In the genomic region with DNA sequence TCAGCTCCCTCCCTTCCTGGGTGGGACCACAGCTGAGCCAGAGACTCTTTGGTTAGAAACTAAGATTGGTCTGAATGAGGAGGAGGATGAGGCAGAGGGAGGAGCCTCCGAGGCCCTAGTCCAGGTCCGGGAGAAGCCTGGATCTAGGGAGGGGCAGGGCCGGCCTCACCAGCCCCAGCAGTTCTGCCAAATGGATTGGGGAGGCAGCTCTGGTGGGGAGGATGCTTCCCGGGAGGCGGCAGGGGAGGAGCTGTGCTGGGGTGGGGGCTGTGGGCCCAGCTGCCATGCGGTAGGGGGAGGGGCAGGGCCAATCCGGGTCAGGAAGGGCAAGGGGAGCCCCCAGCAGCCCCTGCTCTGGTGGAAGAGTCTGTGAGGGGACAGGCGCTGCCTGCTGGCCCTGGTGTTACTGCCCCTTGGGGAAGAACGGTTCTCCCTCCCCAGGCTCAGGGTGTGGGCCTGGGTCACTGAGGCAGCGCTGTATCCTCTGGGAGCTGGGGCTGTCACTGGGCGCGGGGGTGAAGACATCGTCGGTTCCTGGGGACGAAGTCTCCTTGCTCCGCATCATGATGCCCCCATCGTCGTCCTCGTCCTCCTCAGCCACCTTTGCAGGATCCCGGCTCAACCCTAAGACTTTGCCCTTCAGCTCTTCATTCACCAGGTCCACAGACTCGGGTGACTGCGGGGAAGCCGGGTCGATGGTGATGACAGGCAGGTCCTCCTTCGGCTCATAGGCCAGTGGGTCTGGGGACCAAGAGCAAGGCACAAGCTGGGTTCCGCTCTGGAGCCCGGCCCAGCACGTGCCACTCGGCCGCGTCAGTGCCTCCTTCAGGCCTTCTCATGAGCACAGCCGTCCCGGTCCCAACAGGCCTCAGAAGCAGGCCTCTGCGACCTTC, we compare ENCODE assay signal across 9 cellular contexts. TPM values are rescaled to one million over a fixed set of nuclear protein-coding genes. Genes with fewer than 3 reads are reported as not detected.
DNase-seq lines count a peak whose midpoint lies in the region; ATAC-seq and TF ChIP-seq lines count a peak whose summit lies in the region.
"Had no signal": no experiment of that assay in that cellular context is flagged by ENCODE, and none has a peak within 500 bp of the region (broad histone marks: within the 10 kb centered on the region; RNA-seq: fewer than 3 reads in every experiment).

No MANE protein-coding gene starts in this region.

- intact Hi-C loops in activated CD4-positive, alpha-beta memory T cell treated with anti-CD3 and anti-CD28 coated beads for 36 hours (cut with micrococcal nuclease): loop anchor here (10.0 kb wide), 1 partner anchor 295 kb away; the partner anchor contains the start of gene GPR3

- POLR2A ChIA-PET in activated CD4-positive, alpha-beta memory T cell treated with anti-CD3 and anti-CD28 coated beads for 36 hours (lab: Charles Lee): interaction anchor here (2.7 kb wide), 1 partner anchor 56 kb away, joined by 5 read pairs; no protein-coding TSS in a partner anchor
- POLR2A ChIA-PET in activated CD4-positive, alpha-beta memory T cell treated with anti-CD3 and anti-CD28 coated beads, Interleukin-2, amount 10 ng/mL, durations not matched to agents 7 days and 5 days (lab: Charles Lee): interaction anchor here (1.5 kb wide), 1 partner anchor 55 kb away, joined by 5 read pairs; the partner anchor contains the start of gene SLC9A1

- in situ Hi-C loops in brain microvascular endothelial cell (cut with HindIII; ENCODE audit: low pct_ligation_motif_present, low sequenced_read_pairs): no loop called here

- H3K9me3 ChIP-seq in lung (ENCODE audit: control insufficient read depth in 2 of 2, insufficient read depth in 1 of 2, low read length in 1 of 2) (no peaks in the 10 kb centered on the region), upper lobe of left lung (no peaks in the 10 kb centered on the region)

- 83 to 90% methylated on average over 32 to 34 of the region's 34 CpGs for WGBS in lung, 2 donors
- 83 to 84% methylated on average over 24 to 32 of the region's 34 CpGs for WGBS in upper lobe of left lung, 2 donors

- CTCF ChIA-PET in activated CD4-positive, alpha-beta memory T cell treated with anti-CD3 and anti-CD28 coated beads for 36 hours (lab: Charles Lee): interaction anchor here (0.9 to 14.6 kb wide), 13 partner anchors 12 to 201 kb away, joined by 3 to 366 read pairs (median 4); partner anchors contain the start of genes SLC9A1 and WDTC1
- CTCF ChIA-PET in activated CD4-positive, alpha-beta memory T cell treated with anti-CD3 and anti-CD28 coated beads, Interleukin-2, amount 10 ng/mL, durations not matched to agents 7 days and 5 days (lab: Charles Lee): interaction anchor here (0.6 to 17.0 kb wide), 11 partner anchors 11 to 196 kb away, joined by 3 to 284 read pairs (median 3); no protein-coding TSS in a partner anchor

- H3K36me3 Mint-ChIP-seq in activated CD4-positive, alpha-beta memory T cell treated with anti-CD3 and anti-CD28 coated beads for 36 hours: peaks cover 8% of the 10 kb centered on the region
- peaks cover 13% of the 10 kb centered on the region for H3K36me3 Mint-ChIP-seq in activated CD4-positive, alpha-beta memory T cell treated with anti-CD3 and anti-CD28 coated beads, Interleukin-2, amount 10 ng/mL, durations not matched to agents 7 days and 5 days (ENCODE audit: low read depth)

- peaks cover 8% of the 10 kb centered on the region for H3K4me1 Mint-ChIP-seq in activated CD4-positive, alpha-beta memory T cell treated with anti-CD3 and anti-CD28 coated beads for 36 hours (ENCODE audit: low read depth)
- H3K4me1 Mint-ChIP-seq in activated CD4-positive, alpha-beta memory T cell treated with anti-CD3 and anti-CD28 coated beads, Interleukin-2, amount 10 ng/mL, durations not matched to agents 7 days and 5 days: peaks cover 12% of the 10 kb centered on the region

- H3K4me3 ChIP-seq in brain microvascular endothelial cell (ENCODE audit: low read depth, low read length) (no peak overlapping the region), lung (no peak overlapping the region), upper lobe of left lung (no peak overlapping the region)

- TF ChIP-seq POLR2A in upper lobe of left lung (IDR thresholded peaks at IDR 0.05): no peak

- H3K4me3 Mint-ChIP-seq in activated CD4-positive, alpha-beta memory T cell treated with anti-CD3 and anti-CD28 coated beads for 36 hours: no peak overlapping the region
- no peak overlapping the region for H3K4me3 Mint-ChIP-seq in activated CD4-positive, alpha-beta memory T cell treated with anti-CD3 and anti-CD28 coated beads, Interleukin-2, amount 10 ng/mL, durations not matched to agents 7 days and 5 days
- H3K4me3 Mint-ChIP-seq: CD4-positive, alpha-beta memory T cell had no signal

- H3K27me3 Mint-ChIP-seq in activated CD4-positive, alpha-beta memory T cell treated with anti-CD3 and anti-CD28 coated beads for 36 hours: no peaks in the 10 kb centered on the region
- H3K27me3 Mint-ChIP-seq in activated CD4-positive, alpha-beta memory T cell treated with anti-CD3 and anti-CD28 coated beads, Interleukin-2, amount 10 ng/mL, durations not matched to agents 7 days and 5 days: no peaks in the 10 kb centered on the region
- H3K27me3 Mint-ChIP-seq: CD4-positive, alpha-beta memory T cell had no signal

- no peak for ATAC-seq in lung (ENCODE audit: insufficient read depth, low FRiP score)
- ATAC-seq in upper lobe of left lung (ENCODE audit: low FRiP score in 2 of 2): peak; percentile 16 to 66
- ATAC-seq in HG03139 (IDR thresholded peaks at IDR 0.05; ENCODE audit: unreplicated experiment): no peak

- H3K36me3 ChIP-seq in brain microvascular endothelial cell (replicated peaks): no peaks in the 10 kb centered on the region
- peaks cover 0 to 33% of the 10 kb centered on the region in 2 donors for H3K36me3 ChIP-seq in lung (ENCODE audit: control insufficient read depth in 2 of 2, insufficient read depth in 2 of 2, low read length in 2 of 2)
- H3K36me3 ChIP-seq in upper lobe of left lung: peaks cover 0 to 33% (median 22%) of the 10 kb centered on the region in 4 donors

- TF ChIP-seq CTCF in brain microvascular endothelial cell (IDR thresholded peaks at IDR 0.05; ENCODE audit: low read depth, low read length, missing control alignments) (no peak), lung (IDR thresholded peaks at IDR 0.05; ENCODE audit: control extremely low read depth, extremely low read depth) (no peak), upper lobe of left lung (IDR thresholded peaks at IDR 0.05) (no peak)

- no peaks in the 10 kb centered on the region for H3K9me3 Mint-ChIP-seq in activated CD4-positive, alpha-beta memory T cell treated with anti-CD3 and anti-CD28 coated beads for 36 hours
- H3K9me3 Mint-ChIP-seq in activated CD4-positive, alpha-beta memory T cell treated with anti-CD3 and anti-CD28 coated beads, Interleukin-2, amount 10 ng/mL, durations not matched to agents 7 days and 5 days: no peaks in the 10 kb centered on the region
- H3K9me3 Mint-ChIP-seq: CD4-positive, alpha-beta memory T cell had no signal

- peaks cover 8 to 9% of the 10 kb centered on the region in 2 donors for H3K4me1 ChIP-seq in lung (ENCODE audit: control insufficient read depth in 2 of 2, insufficient read depth in 2 of 2, low read length in 2 of 2)
- H3K4me1 ChIP-seq in upper lobe of left lung: peaks cover 24 to 37% (median 31%) of the 10 kb centered on the region in 4 donors

- H3K27ac Mint-ChIP-seq in activated CD4-positive, alpha-beta memory T cell treated with anti-CD3 and anti-CD28 coated beads for 36 hours: peak overlapping the region; percentile 23
- no peak overlapping the region for H3K27ac Mint-ChIP-seq in activated CD4-positive, alpha-beta memory T cell treated with anti-CD3 and anti-CD28 coated beads, Interleukin-2, amount 10 ng/mL, durations not matched to agents 7 days and 5 days

- TF ChIP-seq EP300 in upper lobe of left lung (IDR thresholded peaks at IDR 0.05): no peak

- H3K27ac ChIP-seq in brain microvascular endothelial cell (peak overlapping the region; percentile 66), lung (ENCODE audit: low read depth in 1 of 2, low read length in 1 of 2) (peak overlapping the region; percentile 59 to 75), upper lobe of left lung (peak overlapping the region; percentile 72 to 86 (median 76))

- DNase-seq in activated CD4-positive, alpha-beta memory T cell treated with anti-CD3 and anti-CD28 coated beads for 36 hours: no peak
- DNase-seq in activated CD4-positive, alpha-beta memory T cell treated with anti-CD3 and anti-CD28 coated beads, Interleukin-2, amount 10 ng/mL, durations not matched to agents 7 days and 5 days: no peak
- DNase-seq in brain microvascular endothelial cell: no peak
- no peak for DNase-seq in lung (ENCODE audit: low spot score)
- DNase-seq in upper lobe of left lung: no peak
- no peak for DNase-seq in NCI-H2081 (lab: John Stamatoyannopoulos, UW)
- DNase-seq in NCI-H1417 treated with DMSO at 0.1 percent for 48 hours (lab: John Stamatoyannopoulos, UW): no peak
- DNase-seq: CD4-positive, alpha-beta memory T cell had no signal

- H3K27me3 ChIP-seq in brain microvascular endothelial cell (replicated peaks): no peaks in the 10 kb centered on the region
- H3K27me3 ChIP-seq in lung (ENCODE audit: control insufficient read depth, insufficient read depth): no peaks in the 10 kb centered on the region
- no peaks in the 10 kb centered on the region for H3K27me3 ChIP-seq in upper lobe of left lung

RNA-seq across cellular contexts. Expression of gene SLC9A1, which starts 54.8 kb away (rescaled TPM):
- 10 to 100 TPM; 16.0 to 17.8 TPM for total RNA-seq in activated CD4-positive, alpha-beta memory T cell treated with anti-CD3 and anti-CD28 coated beads for 36 hours
- 10 to 100 TPM; 26.6 to 27.5 TPM for total RNA-seq in activated CD4-positive, alpha-beta memory T cell treated with anti-CD3 and anti-CD28 coated beads, Interleukin-2, amount 10 ng/mL, durations not matched to agents 7 days and 5 days
- total RNA-seq in lung (10 to 100 TPM; 19.3 to 48.0 TPM), upper lobe of left lung (10 to 100 TPM; 18.1 to 51.4 (median 31.5) TPM)
- polyA plus RNA-seq in lung: 10 to 100 TPM; 19.7 to 29.6 TPM

Comparison
In these comparisons a context has a peak if more than half of its experiments do, and no peak if none do; other contexts are left out.
1. ATAC-seq: peak in upper lobe of left lung (2 of 2); none in lung (single experiment) and HG03139 (single experiment).
2. Peak in every context shown above with its lines, with median percentiles within 50 percentile points of each other: H3K27ac ChIP-seq.